Comparison of ENCODE assay signal across 8 cellular contexts in genomic region chr3:85821130-85821756, GRCh38.
DNase-seq lines count a peak whose midpoint lies in the region; ATAC-seq and TF ChIP-seq lines count a peak whose summit lies in the region.

No MANE protein-coding gene starts in this region.

- DNase-seq in NCI-H2107 (lab: John Stamatoyannopoulos, UW) (peak; percentile 32), chondrocyte (ENCODE audit: low spot score) (no peak), renal cortical epithelial cell (ENCODE audit: low read depth) (peak; percentile 23), DMS79 treated with DMSO at 0.1 percent for 48 hours (lab: John Stamatoyannopoulos, UW) (no peak), epidermal melanocyte (ENCODE audit: insufficient read length, low spot score) (no peak)
- no peak for DNase-seq in natural killer cell treated with Interleukin-12 subunit alpha and Interleukin-12 subunit beta and Interleukin-15 and Interleukin-18, amount 100 ng/mL, for 72 hours (ENCODE audit: low spot score)

- H3K27ac Mint-ChIP-seq in chondrocyte (ENCODE audit: unreplicated experiment): no peak overlapping the region
- H3K27ac Mint-ChIP-seq in natural killer cell treated with Interleukin-12 subunit alpha and Interleukin-12 subunit beta and Interleukin-15 and Interleukin-18, amount 100 ng/mL, for 72 hours: no peak overlapping the region

- peak; percentile 78 for ATAC-seq in HG02610 (IDR thresholded peaks at IDR 0.05; ENCODE audit: unreplicated experiment)
- no peak for ATAC-seq in natural killer cell treated with Interleukin-12 subunit alpha and Interleukin-12 subunit beta and Interleukin-15 and Interleukin-18, amount 100 ng/mL, for 72 hours

- H3K36me3 Mint-ChIP-seq in chondrocyte (ENCODE audit: low read depth): peaks cover 2% of the 10 kb centered on the region
- H3K36me3 Mint-ChIP-seq in natural killer cell treated with Interleukin-12 subunit alpha and Interleukin-12 subunit beta and Interleukin-15 and Interleukin-18, amount 100 ng/mL, for 72 hours: no peaks in the 10 kb centered on the region

- peaks cover 3% of the 10 kb centered on the region for H3K9me3 Mint-ChIP-seq in chondrocyte (ENCODE audit: low read depth)
- peaks cover 8% of the 10 kb centered on the region for H3K9me3 Mint-ChIP-seq in natural killer cell treated with Interleukin-12 subunit alpha and Interleukin-12 subunit beta and Interleukin-15 and Interleukin-18, amount 100 ng/mL, for 72 hours

- no peaks in the 10 kb centered on the region for H3K4me1 Mint-ChIP-seq in chondrocyte (ENCODE audit: low read depth)
- no peaks in the 10 kb centered on the region for H3K4me1 Mint-ChIP-seq in natural killer cell treated with Interleukin-12 subunit alpha and Interleukin-12 subunit beta and Interleukin-15 and Interleukin-18, amount 100 ng/mL, for 72 hours (ENCODE audit: low read depth in 2 of 2)

- no peak overlapping the region for H3K4me3 Mint-ChIP-seq in chondrocyte (ENCODE audit: unreplicated experiment)
- no peak overlapping the region for H3K4me3 Mint-ChIP-seq in natural killer cell treated with Interleukin-12 subunit alpha and Interleukin-12 subunit beta and Interleukin-15 and Interleukin-18, amount 100 ng/mL, for 72 hours

- H3K27me3 Mint-ChIP-seq in chondrocyte (ENCODE audit: low read depth): peaks cover 10% of the 10 kb centered on the region
- no peaks in the 10 kb centered on the region for H3K27me3 Mint-ChIP-seq in natural killer cell treated with Interleukin-12 subunit alpha and Interleukin-12 subunit beta and Interleukin-15 and Interleukin-18, amount 100 ng/mL, for 72 hours

- peak; percentile 62 for TF ChIP-seq CTCF in GM12874 (IDR thresholded peaks at IDR 0.05; ENCODE audit: insufficient read depth, low read depth, low read length)
- TF ChIP-seq CTCF in chondrocyte (IDR thresholded peaks at IDR 0.05): peak; percentile 79

Comparison
In these comparisons a context has a peak if more than half of its experiments do, and no peak if none do; other contexts are left out.
1. DNase-seq: peak in NCI-H2107 (single experiment) and renal cortical epithelial cell (single experiment); none in chondrocyte (single experiment), DMS79 treated with DMSO at 0.1 percent for 48 hours (single experiment), natural killer cell treated with Interleukin-12 subunit alpha and Interleukin-12 subunit beta and Interleukin-15 and Interleukin-18, amount 100 ng/mL, for 72 hours (single experiment) and epidermal melanocyte (single experiment).